In the genomic region with DNA sequence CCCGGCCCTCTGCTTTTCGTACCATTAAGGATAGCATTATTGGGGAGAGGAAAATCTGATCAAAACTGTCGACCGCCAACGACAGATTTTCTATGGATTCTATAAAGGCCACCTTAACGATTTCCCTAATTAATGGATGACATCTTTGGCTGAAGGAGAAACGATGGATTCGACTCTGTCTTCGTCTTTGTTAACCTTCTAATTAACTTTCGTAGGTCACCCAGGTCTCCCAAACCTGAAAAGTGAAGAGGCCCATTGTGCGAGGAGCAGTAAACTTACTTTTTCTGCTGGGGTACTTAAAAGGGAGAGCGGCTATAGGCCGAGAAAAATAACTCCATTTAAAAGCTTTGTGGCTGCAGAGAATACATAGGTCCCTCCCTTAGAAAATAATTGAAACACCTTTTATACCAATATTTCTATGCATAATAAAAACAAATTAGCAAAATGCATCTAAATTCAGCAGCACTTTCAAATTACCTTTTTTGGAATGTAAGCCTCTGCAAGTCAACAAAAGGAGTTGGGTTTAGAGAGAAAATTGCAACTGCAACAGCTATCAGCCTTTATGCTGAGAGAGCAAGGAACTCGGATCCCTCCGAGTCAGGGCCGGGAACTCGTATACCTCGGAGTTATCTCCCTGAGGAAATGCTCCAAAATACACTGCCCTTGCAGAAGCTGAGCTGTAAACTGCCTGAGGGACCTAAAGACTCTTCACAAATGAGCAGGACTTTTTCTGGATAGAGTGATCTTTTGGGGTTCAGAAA, we compare ENCODE assay signal across 10 cellular contexts. TPM values are rescaled to one million over a fixed set of nuclear protein-coding genes. Genes with fewer than 3 reads are reported as not detected.
DNase-seq lines count a peak whose midpoint lies in the region; TF ChIP-seq lines count a peak whose summit lies in the region.
"Had no signal": no experiment of that assay in that cellular context is flagged by ENCODE, and none has a peak within 500 bp of the region (broad histone marks: within the 10 kb centered on the region; RNA-seq: fewer than 3 reads in every experiment).

No MANE protein-coding gene starts in this region.

- no peak for TF ChIP-seq EP300 in ovary (IDR thresholded peaks at IDR 0.05)

- TF ChIP-seq POLR2A in ovary (IDR thresholded peaks at IDR 0.05) = no peak

- WGBS in ovary, 3 donors = 29 to 38% (median 38%) methylated on average over 18 of the region's 18 CpGs

- TF ChIP-seq CTCF in BE2C (IDR thresholded peaks at IDR 0.05; ENCODE audit: low read depth, low read length) (no peak), endothelial cell (IDR thresholded peaks at IDR 0.05; ENCODE audit: unreplicated experiment) (no peak), ovary (IDR thresholded peaks at IDR 0.05) (no peak)

- peaks cover 11% of the 10 kb centered on the region for H3K4me1 Mint-ChIP-seq in endothelial cell (ENCODE audit: unreplicated experiment)

- H3K36me3 ChIP-seq in BE2C (no peaks in the 10 kb centered on the region), ovary (no peaks in the 10 kb centered on the region)

- no peaks in the 10 kb centered on the region for H3K9me3 Mint-ChIP-seq in endothelial cell (ENCODE audit: unreplicated experiment)
- H3K9me3 Mint-ChIP-seq: dendritic cell treated with granulocyte-macrophage colony-stimulating factor and Interleukin-4, amounts not matched to agents 40 ng/mL and 50 ng/mL, for 4 days had no signal

- H3K27ac Mint-ChIP-seq in endothelial cell (ENCODE audit: unreplicated experiment) = peak overlapping the region; percentile 88
- H3K27ac Mint-ChIP-seq: dendritic cell treated with granulocyte-macrophage colony-stimulating factor and Interleukin-4, amounts not matched to agents 40 ng/mL and 50 ng/mL, for 4 days had no signal

- DNase-seq in BE2C (no peak), NCI-H69 (lab: John Stamatoyannopoulos, UW) (peak; percentile 34), endothelial cell (ENCODE audit: low spot score) (no peak), ovary (no peak), ureter (ENCODE audit: low spot score) (no peak), HPDE6-E6E7 (ENCODE audit: extremely low spot score) (no peak), DMS79 (lab: John Stamatoyannopoulos, UW) (no peak)
- DNase-seq in effector CD4-positive, alpha-beta T cell = no peak

- H3K9me3 ChIP-seq in BE2C (no peaks in the 10 kb centered on the region), ovary (no peaks in the 10 kb centered on the region)

- peak overlapping the region; percentile 80 for H3K4me3 Mint-ChIP-seq in endothelial cell (ENCODE audit: unreplicated experiment)

- H3K27me3 Mint-ChIP-seq in endothelial cell (ENCODE audit: unreplicated experiment) = peaks cover 14% of the 10 kb centered on the region

- H3K27ac ChIP-seq in ovary = no peak overlapping the region

- intact Hi-C loops in ovary (cut with DNase I) = no loop called here

- no peaks in the 10 kb centered on the region for H3K27me3 ChIP-seq in BE2C
- H3K27me3 ChIP-seq in ovary = no peaks in the 10 kb centered on the region

- H3K4me1 ChIP-seq in BE2C (peaks cover 3% of the 10 kb centered on the region; the same call in 1 of the 2 replicates), ovary (ENCODE audit: insufficient read depth) (peaks cover 2% of the 10 kb centered on the region)

- H3K36me3 Mint-ChIP-seq in endothelial cell (ENCODE audit: low read depth, unreplicated experiment) = no peaks in the 10 kb centered on the region

- H3K4me3 ChIP-seq in BE2C (ENCODE audit: low read depth, low read length) (peak overlapping the region; percentile 53), ovary (peak overlapping the region; percentile 17)

RNA-seq across cellular contexts. Expression of gene NR2E1, which starts 31.4 kb away (rescaled TPM):
- not detected for polyA plus RNA-seq in BE2C (2012; ENCODE audit: insufficient read depth, insufficient read length, low read depth)
- not detected for total RNA-seq in endothelial cell (ENCODE audit: unreplicated experiment)
- total RNA-seq in ovary = not detected
- under 1 TPM in 1 of 2 donors, not detected in 1; 0.02 TPM for polyA plus RNA-seq in ovary
- total RNA-seq in ureter = 0.18 TPM
- total RNA-seq: renal cortical epithelial cell had no signal

RNA-seq across cellular contexts. Expression of gene OSTM1, which starts 59.9 kb away (rescaled TPM):
- polyA plus RNA-seq in BE2C (2012; ENCODE audit: insufficient read depth, insufficient read length, low read depth) = 18.4 TPM
- 22.7 TPM for total RNA-seq in endothelial cell (ENCODE audit: unreplicated experiment)
- total RNA-seq in ovary = 10 to 100 TPM; 17.1 to 55.5 (median 35.2) TPM
- polyA plus RNA-seq in ovary = 10 to 100 TPM; 10.9 to 26.1 TPM
- total RNA-seq in ureter = 40.3 TPM
